2 cellular contexts compared by ENCODE assay signal in genomic region chr10:114917459-114917858, GRCh38.
TF ChIP-seq lines count a peak whose summit lies in the region.

No MANE protein-coding gene starts in this region.

TF ChIP-seq in GM23338, 12 proteins besides CTCF, POLR2A, EP300 and RAD21:
- TF ChIP-seq ZNF462 (CRISPR knock-in tag; IDR thresholded peaks at IDR 0.05) = 0 out of 2 replicates have a peak, but pooled peaks have one; percentile 29
- TF ChIP-seq ZNF331 (CRISPR knock-in tag; IDR thresholded peaks at IDR 0.05; ENCODE audit: low read depth) = no peak
- no peak for TF ChIP-seq POLR2AphosphoS5 (IDR thresholded peaks at IDR 0.05; ENCODE audit: low read depth)
- TF ChIP-seq REST (IDR thresholded peaks at IDR 0.05; ENCODE audit: unreplicated experiment) = no peak
- TF ChIP-seq JUNB (IDR thresholded peaks at IDR 0.05; ENCODE audit: unreplicated experiment) = no peak

TF ChIP-seq in H1, 55 proteins besides CTCF, POLR2A, EP300 and RAD21:
- no peak for TF ChIP-seq BCL11A (IDR thresholded peaks at IDR 0.05; ENCODE audit: low read depth in 2 of 2, low read length in 2 of 2)
- no peak for TF ChIP-seq SP1 (IDR thresholded peaks at IDR 0.05; ENCODE audit: low read depth, low read length)
- no peak for TF ChIP-seq SP4 (IDR thresholded peaks at IDR 0.05; ENCODE audit: low read length)
- no peak for TF ChIP-seq CBX5 (IDR thresholded peaks at IDR 0.05; ENCODE audit: low read depth, low read length)
- no peak for TF ChIP-seq KDM5A (IDR thresholded peaks at IDR 0.05; ENCODE audit: low read length)
- no peak for TF ChIP-seq CHD1 (IDR thresholded peaks at IDR 0.05; ENCODE audit: low read depth, low read length)
- TF ChIP-seq KDM1A (IDR thresholded peaks at IDR 0.05; ENCODE audit: borderline replicate concordance, low read length) = no peak
- TF ChIP-seq RNF2 (IDR thresholded peaks at IDR 0.05; ENCODE audit: borderline replicate concordance, low read depth, low read length, missing control alignments, poor library complexity, severe bottlenecking) = no peak
- TF ChIP-seq E2F6 (IDR thresholded peaks at IDR 0.05) = no peak
TF ChIP-seq in H1: peak in this region for 0.
